In genomic region chr20:4091332-4092135, GRCh38 we compare ENCODE assay signal across 9 cellular contexts.
A peak's percentile ranks its signal among the peaks of the same experiment; 100 is the strongest.
DNase-seq lines count a peak whose midpoint lies in the region; ATAC-seq and TF ChIP-seq lines count a peak whose summit lies in the region.
"Had no signal": no experiment of that assay in that cellular context is flagged by ENCODE, and none has a peak within 500 bp of the region (broad histone marks: within the 10 kb centered on the region; RNA-seq: fewer than 3 reads in every experiment).

No MANE protein-coding gene starts in this region.

- no peak overlapping the region for H3K27ac Mint-ChIP-seq in activated T-cell treated with anti-CD3 and anti-CD28 coated beads, Interleukin-2, amount 50 U/mL, for 24 hours
- H3K27ac Mint-ChIP-seq: activated naive CD8-positive, alpha-beta T cell had no signal

- H3K27me3 Mint-ChIP-seq in activated T-cell treated with anti-CD3 and anti-CD28 coated beads, Interleukin-2, amount 50 U/mL, for 24 hours, result peaks cover 2% of the 10 kb centered on the region

- H3K9ac ChIP-seq in parathyroid adenoma, result no peak overlapping the region

- H3K36me3 Mint-ChIP-seq in activated T-cell treated with anti-CD3 and anti-CD28 coated beads, Interleukin-2, amount 50 U/mL, for 24 hours (ENCODE audit: low read depth), result no peaks in the 10 kb centered on the region

- peak; percentile 26 to 48 for DNase-seq in NCI-H524 (lab: John Stamatoyannopoulos, UW)
- no peak for DNase-seq in NCI-H524 treated with DMSO at 0.1 percent for 48 hours (lab: John Stamatoyannopoulos, UW)
- DNase-seq in NCI-H526 (lab: John Stamatoyannopoulos, UW), result peak; percentile 66 to 83
- peak; percentile 61 for DNase-seq in activated T-cell treated with anti-CD3 and anti-CD28 coated beads, Interleukin-2, amount 50 U/mL, for 24 hours
- peak; percentile 80 for DNase-seq in fibroblast of pulmonary artery (ENCODE audit: low read depth)

- no peaks in the 10 kb centered on the region for H3K79me2 ChIP-seq in parathyroid adenoma

- no peak overlapping the region for H3K4me3 ChIP-seq in fibroblast of pulmonary artery (replicated peaks; ENCODE audit: low read depth, low read length)
- H3K4me3 ChIP-seq in parathyroid adenoma (ENCODE audit: low read depth, low read length), result no peak overlapping the region

- TF ChIP-seq CTCF in fibroblast of pulmonary artery (IDR thresholded peaks at IDR 0.05; ENCODE audit: low read length, missing control alignments) (peak; percentile 77), parathyroid adenoma (IDR thresholded peaks at IDR 0.05) (peak; percentile 57)

- no peak overlapping the region for H3K4me3 Mint-ChIP-seq in activated T-cell treated with anti-CD3 and anti-CD28 coated beads, Interleukin-2, amount 50 U/mL, for 24 hours
- H3K4me3 Mint-ChIP-seq: activated naive CD8-positive, alpha-beta T cell had no signal

- no peaks in the 10 kb centered on the region for H3K27me3 ChIP-seq in parathyroid adenoma (ENCODE audit: control insufficient read depth, insufficient read depth, low read length)

- H3K4me1 ChIP-seq in parathyroid adenoma, result no peaks in the 10 kb centered on the region

- no peaks in the 10 kb centered on the region for H3K9me3 ChIP-seq in parathyroid adenoma (ENCODE audit: control insufficient read depth, low read length)

- H3K4me2 ChIP-seq in parathyroid adenoma (ENCODE audit: low read length), result no peak overlapping the region

- H3K4me1 Mint-ChIP-seq in activated T-cell treated with anti-CD3 and anti-CD28 coated beads, Interleukin-2, amount 50 U/mL, for 24 hours (ENCODE audit: low read depth), result peaks cover 6% of the 10 kb centered on the region

- H3K36me3 ChIP-seq in parathyroid adenoma (ENCODE audit: control insufficient read depth, insufficient read depth, low read length), result no peaks in the 10 kb centered on the region

- no peaks in the 10 kb centered on the region for H3K9me3 Mint-ChIP-seq in activated T-cell treated with anti-CD3 and anti-CD28 coated beads, Interleukin-2, amount 50 U/mL, for 24 hours

- H2AFZ ChIP-seq in parathyroid adenoma, result no peak overlapping the region

- ATAC-seq in HG03196 (IDR thresholded peaks at IDR 0.05; ENCODE audit: unreplicated experiment), result no peak
- no peak for ATAC-seq in GM18502 (IDR thresholded peaks at IDR 0.05; ENCODE audit: poor library complexity, unreplicated experiment)

- no peak overlapping the region for H3K27ac ChIP-seq in parathyroid adenoma
